ENCODE assay signal across 7 cellular contexts in the genomic region with DNA sequence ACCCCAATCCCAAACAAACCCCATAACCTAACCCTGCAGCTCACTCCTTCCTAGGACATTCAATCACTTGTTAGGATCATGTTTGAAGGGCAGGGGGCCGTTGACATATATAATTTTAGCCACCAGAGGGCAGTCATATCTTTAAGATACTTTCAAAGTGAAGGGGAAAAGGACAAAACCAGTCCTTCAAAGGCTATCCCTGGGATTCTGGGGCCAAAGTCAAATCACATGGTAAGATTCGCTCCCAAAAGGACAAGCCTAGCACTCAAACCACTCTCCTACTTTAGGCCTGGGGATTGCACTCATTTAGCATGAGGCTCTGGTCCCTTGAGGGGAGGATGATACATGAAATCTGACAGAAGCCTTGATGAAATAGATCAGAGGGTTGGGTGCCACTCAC. TPM values are rescaled to one million over a fixed set of nuclear protein-coding genes. Genes with fewer than 3 reads are reported as not detected.
DNase-seq lines count a peak whose midpoint lies in the region; ATAC-seq, FAIRE-seq and TF ChIP-seq lines count a peak whose summit lies in the region.

No MANE protein-coding gene starts in this region.

- peak overlapping the region; percentile 60 for H3K27ac ChIP-seq in KOPT-K1 (ENCODE audit: low read depth, low read length, poor library complexity, severe bottlenecking)
- H3K27ac ChIP-seq in heart left ventricle, result no peak overlapping the region

- DNase-seq in ELF-1 (ENCODE audit: low read depth, low spot score), result peak; percentile 78
- peak; percentile 50 for DNase-seq in RCC 7860 (ENCODE audit: low spot score)
- DNase-seq in activated naive CD8-positive, alpha-beta T cell treated with anti-CD3 and anti-CD28 coated beads, Interleukin-2, amount 10 ng/mL, durations not matched to agents 7 days and 5 days, result peak; percentile 49
- no peak for DNase-seq in heart left ventricle
- DNase-seq in sciatic nerve (ENCODE audit: low spot score), result no peak

- H3K36me3 Mint-ChIP-seq in activated naive CD8-positive, alpha-beta T cell treated with anti-CD3 and anti-CD28 coated beads, Interleukin-2, amount 10 ng/mL, durations not matched to agents 7 days and 5 days, result peaks cover 4% of the 10 kb centered on the region

- H3K4me3 ChIP-seq in heart left ventricle, result no peak overlapping the region

- ATAC-seq in activated naive CD8-positive, alpha-beta T cell treated with anti-CD3 and anti-CD28 coated beads, Interleukin-2, amount 10 ng/mL, durations not matched to agents 7 days and 5 days (ENCODE audit: low read depth), result peak; percentile 56
- ATAC-seq in heart left ventricle (peak in 3 of 4 donors; percentile 40 to 49 (median 49)), sciatic nerve (peak; percentile 50), HG03521 (IDR thresholded peaks at IDR 0.05; ENCODE audit: unreplicated experiment) (no peak)

- peak overlapping the region; percentile 8 for H3K4me3 Mint-ChIP-seq in activated naive CD8-positive, alpha-beta T cell treated with anti-CD3 and anti-CD28 coated beads, Interleukin-2, amount 10 ng/mL, durations not matched to agents 7 days and 5 days

- POLR2A ChIA-PET in activated naive CD8-positive, alpha-beta T cell treated with anti-CD3 and anti-CD28 coated beads, Interleukin-2, amount 10 ng/mL, durations not matched to agents 7 days and 5 days (lab: Charles Lee), result interaction anchor here (0.6 to 2.1 kb wide), 3 partner anchors 14 to 52 kb away, joined by 3 to 15 read pairs (median 5); a partner anchor contains a TSS

- H3K9me3 Mint-ChIP-seq in activated naive CD8-positive, alpha-beta T cell treated with anti-CD3 and anti-CD28 coated beads, Interleukin-2, amount 10 ng/mL, durations not matched to agents 7 days and 5 days, result no peaks in the 10 kb centered on the region

- H3K27ac Mint-ChIP-seq in activated naive CD8-positive, alpha-beta T cell treated with anti-CD3 and anti-CD28 coated beads, Interleukin-2, amount 10 ng/mL, durations not matched to agents 7 days and 5 days, result peak overlapping the region; percentile 66

- TF ChIP-seq POLR2A in heart left ventricle (IDR thresholded peaks at IDR 0.05), result no peak

- H3K27me3 Mint-ChIP-seq in activated naive CD8-positive, alpha-beta T cell treated with anti-CD3 and anti-CD28 coated beads, Interleukin-2, amount 10 ng/mL, durations not matched to agents 7 days and 5 days, result no peaks in the 10 kb centered on the region

- no peaks in the 10 kb centered on the region for H3K36me3 ChIP-seq in KOPT-K1 (ENCODE audit: insufficient read depth, low read length)
- no peaks in the 10 kb centered on the region for H3K36me3 ChIP-seq in heart left ventricle

- H3K27me3 ChIP-seq in heart left ventricle, result no peaks in the 10 kb centered on the region

- peaks cover 36% of the 10 kb centered on the region for H3K4me1 Mint-ChIP-seq in activated naive CD8-positive, alpha-beta T cell treated with anti-CD3 and anti-CD28 coated beads, Interleukin-2, amount 10 ng/mL, durations not matched to agents 7 days and 5 days

- peak; percentile 38 for FAIRE-seq in RCC 7860 (lab: Jason Lieb, UNC)

- H3K4me1 ChIP-seq in heart left ventricle, result peaks cover 0 to 11% (median 0%) of the 10 kb centered on the region in 12 donors

- intact Hi-C loops in heart left ventricle (cut with DNase I), result loop anchor here in 6 of 10 donors (2.0 to 10.0 kb wide), 3 partner anchors 506 to 510 kb away; a partner anchor contains a TSS
- intact Hi-C loops in sciatic nerve (cut with DNase I), result no loop called here

- H3K9me3 ChIP-seq in KOPT-K1 (ENCODE audit: insufficient read depth, low read length, poor library complexity, severe bottlenecking) (no peaks in the 10 kb centered on the region), heart left ventricle (no peaks in the 10 kb centered on the region)

- peak; percentile 55 to 74 (median 70) for TF ChIP-seq CTCF in heart left ventricle (IDR thresholded peaks at IDR 0.05)

- 3 to 17% (median 7%) methylated on average over 2 of the region's 2 CpGs for WGBS in heart left ventricle, 4 donors

RNA-seq across cellular contexts. Expression of a gene that starts 44.6 kb away (rescaled TPM):
- total RNA-seq in activated naive CD8-positive, alpha-beta T cell treated with anti-CD3 and anti-CD28 coated beads, Interleukin-2, amount 10 ng/mL, durations not matched to agents 7 days and 5 days, result 10 to 100 TPM; 41.0 to 49.4 TPM
- total RNA-seq in heart left ventricle, result 10 to 100 TPM in 4 of 9 donors, 1 to 10 TPM in 5; 6.7 to 15.1 (median 9.5) TPM
- 10 to 100 TPM; 13.0 to 18.6 TPM for polyA plus RNA-seq in heart left ventricle
- total RNA-seq in sciatic nerve, result 23.8 TPM

RNA-seq across cellular contexts. Expression of a gene that starts 50.7 kb away (rescaled TPM):
- total RNA-seq in activated naive CD8-positive, alpha-beta T cell treated with anti-CD3 and anti-CD28 coated beads, Interleukin-2, amount 10 ng/mL, durations not matched to agents 7 days and 5 days, result 100 to 1,000 TPM; 284 to 285 TPM
- total RNA-seq in heart left ventricle (1,000 to 10,000 TPM; 1,078 to 3,149 (median 1,758) TPM), sciatic nerve (200 TPM)
- 1,000 to 10,000 TPM in 1 of 2 donors, 100 to 1,000 TPM in 1; 926 to 1,050 TPM for polyA plus RNA-seq in heart left ventricle

Comparison
In these comparisons a context has a peak if more than half of its experiments do, and no peak if none do; other contexts are left out.
1. DNase-seq: peak in ELF-1 (single experiment), RCC 7860 (single experiment) and activated naive CD8-positive, alpha-beta T cell treated with anti-CD3 and anti-CD28 coated beads, Interleukin-2, amount 10 ng/mL, durations not matched to agents 7 days and 5 days (single experiment); none in heart left ventricle (0 of 5) and sciatic nerve (single experiment).